ENCODE assay signal across 10 cellular contexts in genomic region chr2:197273485-197273884, GRCh38. TPM values are rescaled to one million over a fixed set of nuclear protein-coding genes. Genes with fewer than 3 reads are reported as not detected.
A peak's percentile ranks its signal among the peaks of the same experiment; 100 is the strongest.
DNase-seq lines count a peak whose midpoint lies in the region; ATAC-seq and TF ChIP-seq lines count a peak whose summit lies in the region.
"Had no signal": no experiment of that assay in that cellular context is flagged by ENCODE, and none has a peak within 500 bp of the region (broad histone marks: within the 10 kb centered on the region; RNA-seq: fewer than 3 reads in every experiment).

No MANE protein-coding gene starts in this region.

- TF ChIP-seq CTCF in C4-2B (conservative IDR thresholded peaks at IDR 0.05) (no peak), lower lobe of right lung (IDR thresholded peaks at IDR 0.05) (no peak)

- H3K36me3 ChIP-seq in lower lobe of right lung, result no peaks in the 10 kb centered on the region

- H3K27ac ChIP-seq in C4-2B (peak overlapping the region; percentile 8; the same call in 1 of the 2 replicates), lower lobe of right lung (no peak overlapping the region)

- DNase-seq in DMS79 treated with DMSO at 0.1 percent for 48 hours (lab: John Stamatoyannopoulos, UW) (peak; percentile 90), NCI-H69 (lab: John Stamatoyannopoulos, UW) (peak; percentile 77), lower lobe of right lung (peak; percentile 62), MV-4-11 (lab: John Stamatoyannopoulos, UW) (no peak), kidney tubule cell (ENCODE audit: low spot score) (no peak)
- DNase-seq: OCI-M1; stimulated activated CD4-positive, alpha-beta T cell treated with anti-CD3 and anti-CD28 coated beads, Interleukin-4, amount 100 ng/mL, for 24 hours had no signal

- H3K27me3 ChIP-seq in lower lobe of right lung (ENCODE audit: low read depth), result no peaks in the 10 kb centered on the region

- H3K9me3 ChIP-seq in lower lobe of right lung, result no peaks in the 10 kb centered on the region

- no peak overlapping the region for H3K4me3 ChIP-seq in lower lobe of right lung

- H3K4me1 ChIP-seq in lower lobe of right lung, result peaks cover 49% of the 10 kb centered on the region

- peak; percentile 65 to 75 for ATAC-seq in lower lobe of right lung
- ATAC-seq in HG02840 (IDR thresholded peaks at IDR 0.05; ENCODE audit: low FRiP score, unreplicated experiment), result no peak
- no peak for ATAC-seq in GM18511 (IDR thresholded peaks at IDR 0.05; ENCODE audit: unreplicated experiment)

- intact Hi-C loops in lower lobe of right lung (cut with DNase I), result no loop called here

RNA-seq across cellular contexts. Expression of gene ANKRD44, which starts 37.1 kb away (rescaled TPM):
- total RNA-seq in lower lobe of right lung, result 58.7 TPM

Comparison
In these comparisons a context has a peak if more than half of its experiments do, and no peak if none do; other contexts are left out.
1. DNase-seq: peak in DMS79 treated with DMSO at 0.1 percent for 48 hours (single experiment), NCI-H69 (single experiment) and lower lobe of right lung (single experiment); none in MV-4-11 (single experiment) and kidney tubule cell (single experiment).
2. ATAC-seq: peak in lower lobe of right lung (2 of 2); none in HG02840 (single experiment) and GM18511 (single experiment).